37 cellular contexts compared by ENCODE assay signal in the genomic region with DNA sequence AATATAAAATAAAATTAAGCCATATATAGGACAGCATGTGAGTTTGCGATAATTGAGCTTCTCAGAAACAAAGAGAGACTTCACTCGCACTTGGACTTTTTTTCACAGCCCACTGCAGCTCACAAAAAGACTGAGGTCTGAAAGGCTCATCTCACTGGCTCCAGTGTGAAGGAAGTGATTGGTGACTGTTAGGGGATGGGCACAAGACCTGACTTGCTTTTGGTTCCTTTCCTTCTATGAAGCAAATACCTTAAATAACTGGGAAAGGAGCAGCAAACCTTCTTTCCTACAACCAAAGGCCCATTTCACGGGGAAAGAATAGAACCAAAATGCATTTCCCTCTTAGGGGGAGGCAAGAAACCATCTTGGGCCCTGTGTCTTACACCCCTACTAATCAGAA.
"Had no signal": no experiment of that assay in that cellular context is flagged by ENCODE, and none has a peak within 500 bp of the region (broad histone marks: within the 10 kb centered on the region; RNA-seq: fewer than 3 reads in every experiment).

No MANE protein-coding gene starts in this region.

- ATAC-seq: activated CD8-positive, alpha-beta memory T cell treated with anti-CD3 and anti-CD28 coated beads, Interleukin-2, amount 10 ng/mL, durations not matched to agents 7 days and 5 days; activated T-cell treated with anti-CD3 and anti-CD28 coated beads, Interleukin-2, amount 50 U/mL, for 72 hours; activated T-helper 17 cell treated with anti-CD3 and anti-CD28 coated beads, Interleukin-2, amount 50 U/mL, for 72 hours; PC-3 had no signal

- H3K9me3 ChIP-seq: Peyer's patch had no signal

- H3K4me1 ChIP-seq: Peyer's patch had no signal

- H3K36me3 Mint-ChIP-seq: activated CD8-positive, alpha-beta memory T cell treated with anti-CD3 and anti-CD28 coated beads, Interleukin-2, amount 10 ng/mL, durations not matched to agents 7 days and 5 days; activated naive CD8-positive, alpha-beta T cell treated with anti-CD3 and anti-CD28 coated beads for 36 hours had no signal

- DNase-seq: activated CD4-positive, alpha-beta memory T cell treated with anti-CD3 and anti-CD28 coated beads, Interleukin-2, amount 10 ng/mL, durations not matched to agents 7 days and 5 days; activated CD4-positive, alpha-beta T cell treated with anti-CD3 and anti-CD28 coated beads for 1 hour; activated CD4-positive, alpha-beta T cell treated with anti-CD3 and anti-CD28 coated beads for 48 hours; activated CD4-positive, CD25-positive, alpha-beta regulatory T cell; activated CD8-positive, alpha-beta memory T cell treated with anti-CD3 and anti-CD28 coated beads for 24 hours; activated CD8-positive, alpha-beta memory T cell treated with anti-CD3 and anti-CD28 coated beads, Interleukin-2, amount 10 ng/mL, durations not matched to agents 7 days and 5 days; activated CD8-positive, alpha-beta memory T cell treated with anti-CD3 and anti-CD28 coated beads, Interleukin-2, amount 50 U/mL, for 48 hours; activated effector memory CD4-positive, alpha-beta T cell treated with anti-CD3 and anti-CD28 coated beads, Interleukin-2, amount 50 U/mL, for 16 hours; activated naive CD4-positive, alpha-beta T cell; activated naive CD4-positive, alpha-beta T cell treated with anti-CD3 and anti-CD28 coated beads, Interleukin-2, amount 50 U/mL, for 16 hours; activated naive CD8-positive, alpha-beta T cell treated with anti-CD3 and anti-CD28 coated beads for 36 hours; activated T-cell treated with anti-CD3 and anti-CD28 coated beads, Interleukin-2, amount 50 U/mL, for 1 hour; activated T-cell treated with anti-CD3 and anti-CD28 coated beads, Interleukin-2, amount 50 U/mL, for 72 hours; amniotic stem cell; aorta; brain microvascular endothelial cell; Karpas-422; MM.1S; MV-4-11; NCI-H1092; NCI-H1436 treated with DMSO at 0.1 percent for 48 hours; NCI-H1694 treated with DMSO at 0.1 percent for 48 hours; NCI-H2029; NCI-H345; NCI-H524 treated with DMSO at 0.1 percent for 48 hours; PC-3; Peyer's patch; Right ventricle myocardium superior; RPMI8226; SW 1271; T-helper 1 cell; T-helper 2 cell; T-helper 9 cell; WERI-Rb-1 had no signal

- H3K9me3 Mint-ChIP-seq: central memory CD8-positive, alpha-beta T cell had no signal

- H3K4me1 Mint-ChIP-seq: activated CD4-positive, alpha-beta memory T cell treated with anti-CD3 and anti-CD28 coated beads, Interleukin-2, amount 10 ng/mL, durations not matched to agents 7 days and 5 days; activated CD8-positive, alpha-beta memory T cell treated with anti-CD3 and anti-CD28 coated beads, Interleukin-2, amount 10 ng/mL, durations not matched to agents 7 days and 5 days; activated naive CD8-positive, alpha-beta T cell treated with anti-CD3 and anti-CD28 coated beads for 36 hours; activated T-helper 17 cell treated with anti-CD3 and anti-CD28 coated beads, Interleukin-2, amount 50 U/mL, for 72 hours; central memory CD8-positive, alpha-beta T cell had no signal

- H3K27me3 ChIP-seq: brain microvascular endothelial cell, cardiac muscle cell, Peyer's patch had no signal

- H3K27ac ChIP-seq: brain microvascular endothelial cell, cardiac muscle cell, Peyer's patch, WERI-Rb-1 had no signal

- H3K4me3 Mint-ChIP-seq: activated CD4-positive, alpha-beta memory T cell treated with anti-CD3 and anti-CD28 coated beads, Interleukin-2, amount 10 ng/mL, durations not matched to agents 7 days and 5 days; activated CD8-positive, alpha-beta memory T cell treated with anti-CD3 and anti-CD28 coated beads, Interleukin-2, amount 10 ng/mL, durations not matched to agents 7 days and 5 days; activated naive CD8-positive, alpha-beta T cell treated with anti-CD3 and anti-CD28 coated beads for 36 hours; activated T-cell treated with anti-CD3 and anti-CD28 coated beads, Interleukin-2, amount 50 U/mL, for 72 hours; activated T-helper 17 cell treated with anti-CD3 and anti-CD28 coated beads, Interleukin-2, amount 50 U/mL, for 72 hours; central memory CD8-positive, alpha-beta T cell had no signal

- H3K27ac Mint-ChIP-seq: activated CD4-positive, alpha-beta memory T cell treated with anti-CD3 and anti-CD28 coated beads, Interleukin-2, amount 10 ng/mL, durations not matched to agents 7 days and 5 days; activated CD8-positive, alpha-beta memory T cell treated with anti-CD3 and anti-CD28 coated beads, Interleukin-2, amount 10 ng/mL, durations not matched to agents 7 days and 5 days; activated naive CD8-positive, alpha-beta T cell treated with anti-CD3 and anti-CD28 coated beads for 36 hours; activated T-cell treated with anti-CD3 and anti-CD28 coated beads, Interleukin-2, amount 50 U/mL, for 72 hours; activated T-helper 17 cell treated with anti-CD3 and anti-CD28 coated beads, Interleukin-2, amount 50 U/mL, for 72 hours had no signal

- H3K4me3 ChIP-seq: cardiac muscle cell, Peyer's patch had no signal

- H3K36me3 ChIP-seq: brain microvascular endothelial cell, cardiac muscle cell, Peyer's patch, WERI-Rb-1 had no signal
